1 cellular context compared by ENCODE assay signal in the genomic region with DNA sequence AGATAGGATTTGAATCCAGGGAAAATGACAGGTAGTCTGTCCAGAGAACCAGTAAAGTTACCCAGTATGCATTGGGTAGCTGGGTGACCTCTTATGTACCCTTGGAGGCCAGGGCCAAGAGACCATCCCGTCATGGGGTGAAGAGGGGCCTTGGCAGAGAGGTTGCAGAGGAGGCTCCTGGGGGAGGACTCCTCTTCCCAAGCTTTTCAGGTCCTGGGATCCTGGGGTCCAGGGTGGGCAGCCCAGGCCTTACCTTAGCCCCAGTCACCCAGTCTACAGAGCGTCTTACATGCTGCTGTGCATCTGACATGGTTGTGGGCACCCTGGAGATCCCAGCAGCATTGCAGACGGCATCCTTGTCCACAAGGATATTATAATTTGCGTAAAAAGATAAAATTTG.
TF ChIP-seq lines count a peak whose summit lies in the region.

No MANE protein-coding gene starts in this region.

TF ChIP-seq in SK-N-SH, 30 proteins besides CTCF, POLR2A, EP300 and RAD21:
- no peak for TF ChIP-seq TEAD4 (IDR thresholded peaks at IDR 0.05; ENCODE audit: borderline replicate concordance, insufficient read depth)
- no peak for TF ChIP-seq SMC3 (IDR thresholded peaks at IDR 0.05; ENCODE audit: low read depth, low read length)
- TF ChIP-seq CHD2 (IDR thresholded peaks at IDR 0.05; ENCODE audit: low read length, partially characterized antibody), result no peak
- TF ChIP-seq, protein P1, sequence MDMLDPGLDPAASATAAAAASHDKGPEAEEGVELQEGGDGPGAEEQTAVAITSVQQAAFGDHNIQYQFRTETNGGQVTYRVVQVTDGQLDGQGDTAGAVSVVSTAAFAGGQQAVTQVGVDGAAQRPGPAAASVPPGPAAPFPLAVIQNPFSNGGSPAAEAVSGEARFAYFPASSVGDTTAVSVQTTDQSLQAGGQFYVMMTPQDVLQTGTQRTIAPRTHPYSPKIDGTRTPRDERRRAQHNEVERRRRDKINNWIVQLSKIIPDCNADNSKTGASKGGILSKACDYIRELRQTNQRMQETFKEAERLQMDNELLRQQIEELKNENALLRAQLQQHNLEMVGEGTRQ (IDR thresholded peaks at IDR 0.05; ENCODE audit: borderline replicate concordance, low read depth, low read length), result no peak
- no peak for TF ChIP-seq NFIC (IDR thresholded peaks at IDR 0.05; ENCODE audit: borderline replicate concordance)
- TF ChIP-seq, protein P2, sequence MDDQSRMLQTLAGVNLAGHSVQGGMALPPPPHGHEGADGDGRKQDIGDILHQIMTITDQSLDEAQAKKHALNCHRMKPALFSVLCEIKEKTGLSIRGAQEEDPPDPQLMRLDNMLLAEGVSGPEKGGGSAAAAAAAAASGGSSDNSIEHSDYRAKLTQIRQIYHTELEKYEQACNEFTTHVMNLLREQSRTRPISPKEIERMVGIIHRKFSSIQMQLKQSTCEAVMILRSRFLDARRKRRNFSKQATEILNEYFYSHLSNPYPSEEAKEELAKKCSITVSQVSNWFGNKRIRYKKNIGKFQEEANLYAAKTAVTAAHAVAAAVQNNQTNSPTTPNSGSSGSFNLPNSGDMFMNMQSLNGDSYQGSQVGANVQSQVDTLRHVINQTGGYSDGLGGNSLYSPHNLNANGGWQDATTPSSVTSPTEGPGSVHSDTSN (IDR thresholded peaks at IDR 0.05), result no peak
- no peak for TF ChIP-seq FOSL2 (IDR thresholded peaks at IDR 0.05; ENCODE audit: borderline replicate concordance, low read depth)
- TF ChIP-seq SIN3A (IDR thresholded peaks at IDR 0.05; ENCODE audit: borderline replicate concordance, low read depth, low read length), result no peak
- no peak for TF ChIP-seq MXI1 (IDR thresholded peaks at IDR 0.05; ENCODE audit: low read depth, low read length)
- no peak for TF ChIP-seq ELF1 (IDR thresholded peaks at IDR 0.05)
TF ChIP-seq in SK-N-SH: peak in this region for 0.
